ENCODE assay signal across 8 cellular contexts in the genomic region with DNA sequence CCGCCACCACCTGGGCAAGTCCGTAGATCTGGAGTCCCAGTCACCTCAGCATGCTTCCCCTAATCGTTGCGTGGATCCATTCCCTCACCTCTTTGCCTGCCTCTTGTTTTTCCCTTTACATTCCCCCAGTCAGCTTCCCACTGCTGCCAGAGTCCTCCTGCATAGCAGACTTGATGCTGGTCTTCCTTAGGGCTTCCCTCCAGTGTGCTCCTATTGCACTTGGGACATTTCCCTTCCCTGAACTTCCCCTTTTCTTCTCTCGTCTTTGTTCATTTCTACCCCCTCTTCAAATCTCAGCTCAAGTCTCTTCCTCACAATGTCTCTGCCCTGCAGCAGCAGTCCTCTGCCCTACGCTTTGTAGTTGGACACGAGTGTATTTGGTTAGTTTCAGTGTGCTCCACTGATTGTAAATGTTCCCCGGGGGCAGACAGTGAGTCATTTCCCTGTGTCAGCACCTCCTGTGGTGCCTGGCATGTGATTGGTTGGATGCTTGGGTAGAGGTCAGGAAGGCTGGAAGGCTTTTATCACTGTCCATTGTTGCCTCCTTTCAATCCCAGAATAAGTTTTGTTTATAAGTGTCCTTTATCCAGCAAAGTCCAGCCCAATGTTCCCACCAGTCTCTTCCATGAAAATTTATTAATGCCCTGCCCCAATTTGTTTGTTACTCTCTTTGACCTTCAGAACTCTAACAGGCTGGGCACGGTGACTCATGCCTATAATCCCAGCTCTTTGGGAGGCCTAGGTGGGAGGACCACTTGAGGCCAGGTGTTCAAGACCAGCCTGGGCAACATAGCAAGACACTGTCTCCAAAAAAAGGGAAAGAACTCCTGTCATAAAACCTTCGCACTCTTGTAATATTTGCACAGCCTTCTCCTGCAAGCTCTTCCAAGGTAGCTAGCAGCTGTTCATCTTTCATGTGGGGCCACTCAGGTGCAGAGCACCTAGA. TPM values are rescaled to one million over a fixed set of nuclear protein-coding genes. Genes with fewer than 3 reads are reported as not detected.
DNase-seq lines count a peak whose midpoint lies in the region; ATAC-seq, FAIRE-seq and TF ChIP-seq lines count a peak whose summit lies in the region.

No MANE protein-coding gene starts in this region.

- DNase-seq in GM12891 (ENCODE audit: insufficient read length, low spot score) (no peak), islet precursor cell (peak; percentile 92), RPMI8226 (no peak)
- peak in 1 of 2 donors; percentile 26 for DNase-seq in activated naive CD4-positive, alpha-beta T cell treated with anti-CD3 and anti-CD28 coated beads, Interleukin-2, amount 50 U/mL, for 72 hours (ENCODE audit: low spot score in 2 of 2)
- DNase-seq in activated effector memory CD4-positive, alpha-beta T cell treated with anti-CD3 and anti-CD28 coated beads, Interleukin-2, amount 50 U/mL, for 16 hours: no peak
- no peak for DNase-seq in stimulated activated CD4-positive, alpha-beta T cell treated with anti-CD3 and anti-CD28 coated beads, Interleukin-2, amount 100 ng/mL, for 48 hours

- no peak for FAIRE-seq in GM12891 (lab: Jason Lieb, UNC)

- ATAC-seq in HG03442 (IDR thresholded peaks at IDR 0.05; ENCODE audit: unreplicated experiment) (peak; percentile 48), HG03159 (IDR thresholded peaks at IDR 0.05; ENCODE audit: unreplicated experiment) (no peak)
- peak; percentile 38 to 79 for ATAC-seq in activated naive CD4-positive, alpha-beta T cell treated with anti-CD3 and anti-CD28 coated beads, Interleukin-2, amount 50 U/mL, for 72 hours

- no peak for TF ChIP-seq POLR2A in GM12891 (IDR thresholded peaks at IDR 0.05; ENCODE audit: low read depth, low read length)

- H3K9me3 Mint-ChIP-seq in activated naive CD4-positive, alpha-beta T cell treated with anti-CD3 and anti-CD28 coated beads, Interleukin-2, amount 50 U/mL, for 72 hours: peaks cover 0 to 4% of the 10 kb centered on the region in 2 donors

- peaks cover 28 to 32% of the 10 kb centered on the region in 2 donors for H3K36me3 Mint-ChIP-seq in activated naive CD4-positive, alpha-beta T cell treated with anti-CD3 and anti-CD28 coated beads, Interleukin-2, amount 50 U/mL, for 72 hours

- H3K27ac Mint-ChIP-seq in activated naive CD4-positive, alpha-beta T cell treated with anti-CD3 and anti-CD28 coated beads, Interleukin-2, amount 50 U/mL, for 72 hours: peak overlapping the region; percentile 52 to 93

TF ChIP-seq in GM12891, 5 proteins besides CTCF, POLR2A, EP300 and RAD21:
- TF ChIP-seq POU2F2 (IDR thresholded peaks at IDR 0.05; ENCODE audit: low read depth, low read length): no peak
- TF ChIP-seq SPI1 (IDR thresholded peaks at IDR 0.05; ENCODE audit: low read depth, low read length): 0 out of 2 replicates have a peak, but pooled peaks have one; percentile 14

RNA-seq across cellular contexts. Expression of a gene that starts 38.3 kb away (rescaled TPM):
- 11.2 TPM for polyA plus RNA-seq in GM12891 (2012; ENCODE audit: low read depth, missing spikeins)
- total RNA-seq in activated naive CD4-positive, alpha-beta T cell treated with anti-CD3 and anti-CD28 coated beads, Interleukin-2, amount 50 U/mL, for 72 hours: 10 to 100 TPM; 14.1 to 25.9 TPM

RNA-seq across cellular contexts. Expression of a gene that starts 54.0 kb away (rescaled TPM):
- polyA plus RNA-seq in GM12891 (2012; ENCODE audit: low read depth, missing spikeins): 0.37 TPM
- 1 to 10 TPM; 1.1 to 2.6 TPM for total RNA-seq in activated naive CD4-positive, alpha-beta T cell treated with anti-CD3 and anti-CD28 coated beads, Interleukin-2, amount 50 U/mL, for 72 hours
